Comparison of ENCODE assay signal across 17 cellular contexts in genomic region chr22:23014250-23014649, GRCh38. TPM values are rescaled to one million over a fixed set of nuclear protein-coding genes. Genes with fewer than 3 reads are reported as not detected.
A peak's percentile ranks its signal among the peaks of the same experiment; 100 is the strongest.
DNase-seq lines count a peak whose midpoint lies in the region; ATAC-seq, FAIRE-seq and TF ChIP-seq lines count a peak whose summit lies in the region.
"Had no signal": no experiment of that assay in that cellular context is flagged by ENCODE, and none has a peak within 500 bp of the region (broad histone marks: within the 10 kb centered on the region; RNA-seq: fewer than 3 reads in every experiment).

No MANE protein-coding gene starts in this region.

- no peak for TF ChIP-seq CTCF in K562 (IDR thresholded peaks at IDR 0.05 in 2 of 3, conservative IDR thresholded peaks at IDR 0.05 in 1 of 3; ENCODE audit: insufficient read depth in 2 of 3, low read depth in 1 of 3, low read length in 3 of 3)

- no peaks in the 10 kb centered on the region for H3K36me3 ChIP-seq in K562 (ENCODE audit: control insufficient read depth, insufficient read depth, low read length)
- H3K36me3 ChIP-seq: BLaER1 had no signal

- H3K9me3 Mint-ChIP-seq in stimulated activated effector memory CD8-positive, alpha-beta T cell treated with anti-CD3 and anti-CD28 coated beads, Interleukin-12 subunit alpha, Interleukin-12 subunit beta, amount 100 ng/mL, for 72 hours, result no peaks in the 10 kb centered on the region
- H3K9me3 Mint-ChIP-seq: CD8-positive, alpha-beta memory T cell had no signal

- no peak overlapping the region for H3K27ac Mint-ChIP-seq in stimulated activated effector memory CD8-positive, alpha-beta T cell treated with anti-CD3 and anti-CD28 coated beads, Interleukin-12 subunit alpha, Interleukin-12 subunit beta, amount 100 ng/mL, for 72 hours
- H3K27ac Mint-ChIP-seq: CD8-positive, alpha-beta memory T cell; GM23338 had no signal

- H2AFZ ChIP-seq in K562 (ENCODE audit: low read depth, low read length), result no peak overlapping the region
- H2AFZ ChIP-seq: GM23338 had no signal

- TF ChIP-seq POLR2A in K562 (conservative IDR thresholded peaks at IDR 0.05), result no peak

- TF ChIP-seq RAD21 in K562 (CRISPR knock-in tag; conservative IDR thresholded peaks at IDR 0.05 in 1 of 2, IDR thresholded peaks at IDR 0.05 in 1 of 2), result no peak

- 1% methylated on average over 7 of the region's 7 CpGs for WGBS in K562 (ENCODE audit: insufficient coverage, low coverage, missing lambda C conversion rate)

- no peak overlapping the region for H3K4me3 Mint-ChIP-seq in stimulated activated effector memory CD8-positive, alpha-beta T cell treated with anti-CD3 and anti-CD28 coated beads, Interleukin-12 subunit alpha, Interleukin-12 subunit beta, amount 100 ng/mL, for 72 hours
- H3K4me3 Mint-ChIP-seq: CD8-positive, alpha-beta memory T cell; GM23338 had no signal

- no peak overlapping the region for H3K4me2 ChIP-seq in K562 (ENCODE audit: insufficient read depth, low read length)
- H3K4me2 ChIP-seq: BLaER1, GM23338 had no signal

- H3K9me1 ChIP-seq in K562 (ENCODE audit: control insufficient read depth, insufficient read depth, low read length), result no peaks in the 10 kb centered on the region

- H3K4me1 Mint-ChIP-seq in stimulated activated effector memory CD8-positive, alpha-beta T cell treated with anti-CD3 and anti-CD28 coated beads, Interleukin-12 subunit alpha, Interleukin-12 subunit beta, amount 100 ng/mL, for 72 hours, result peaks cover 23% of the 10 kb centered on the region
- H3K4me1 Mint-ChIP-seq: GM23338 had no signal

- TF ChIP-seq EP300 in K562 (IDR thresholded peaks at IDR 0.05; ENCODE audit: low read length), result no peak

- H3K36me3 Mint-ChIP-seq in stimulated activated effector memory CD8-positive, alpha-beta T cell treated with anti-CD3 and anti-CD28 coated beads, Interleukin-12 subunit alpha, Interleukin-12 subunit beta, amount 100 ng/mL, for 72 hours, result no peaks in the 10 kb centered on the region
- H3K36me3 Mint-ChIP-seq: CD8-positive, alpha-beta memory T cell had no signal

- H3K4me1 ChIP-seq in K562 (replicated peaks in 1 of 2; ENCODE audit: control insufficient read depth in 2 of 2, insufficient read depth in 2 of 2, low read length in 2 of 2), result peaks cover 0 to 9% of the 10 kb centered on the region in 2 experiments; a peak in 2 of 5 replicates

- no TSS peak for BruUV-seq in K562 (replicated peaks; lab: Mats Ljungman, UMichigan)

- in situ Hi-C loops in K562 (cut with MboI), result no loop called here

- no peak for FAIRE-seq in K562 (lab: Jason Lieb, UNC)

- H3K4me3 ChIP-seq in K562, result no peak overlapping the region
- H3K4me3 ChIP-seq: BLaER1, GM23338 had no signal

- ATAC-seq in K562 (no peak), GM21423 (IDR thresholded peaks at IDR 0.05; ENCODE audit: unreplicated experiment) (no peak)
- peak; percentile 49 for ATAC-seq in stimulated activated effector memory CD8-positive, alpha-beta T cell treated with anti-CD3 and anti-CD28 coated beads, Interleukin-12 subunit alpha, Interleukin-12 subunit beta, amount 100 ng/mL, for 72 hours
- ATAC-seq: GM23338 had no signal

- H3K79me2 ChIP-seq in K562 (ENCODE audit: control insufficient read depth, insufficient read depth, low read length), result no peaks in the 10 kb centered on the region

- H3K9ac ChIP-seq in K562 (ENCODE audit: insufficient read depth in 1 of 2, low read depth in 2 of 2, low read length in 2 of 2), result no peak overlapping the region
- H3K9ac ChIP-seq: BLaER1 had no signal

- H3K27ac ChIP-seq in K562 (ENCODE audit: extremely low read depth, low read depth, low read length), result no peak overlapping the region
- H3K27ac ChIP-seq: BLaER1 had no signal

- peaks cover 56 to 66% of the 10 kb centered on the region in 2 experiments for H3K27me3 ChIP-seq in K562 (ENCODE audit: control insufficient read depth in 2 of 2, insufficient read depth in 2 of 2, low read length in 2 of 2)
- H3K27me3 ChIP-seq: BLaER1 had no signal

- CTCF ChIA-PET in K562 (lab: Yijun Ruan, JAX; ENCODE audit: low intra/inter-chr PET ratio), result no interaction called here

- intact Hi-C loops in K562 (cut with micrococcal nuclease), result loop anchor here (2.0 kb wide), 1 partner anchor 19 kb away; no protein-coding TSS in a partner anchor

- DNase-seq in activated CD4-positive, alpha-beta T cell treated with anti-CD3 and anti-CD28 coated beads for 48 hours, result peak; percentile 14
- no peak for DNase-seq in activated CD4-positive, alpha-beta T cell treated with anti-CD3 and anti-CD28 coated beads for 4 hours
- peak; percentile 8 for DNase-seq in stimulated activated CD4-positive, alpha-beta T cell treated with anti-CD3 and anti-CD28 coated beads, Interleukin-1b, Interleukin-23, amount 100 ng/mL, for 48 hours
- no peak for DNase-seq in stimulated activated CD4-positive, alpha-beta T cell treated with anti-CD3 and anti-CD28 coated beads, Interleukin-2, amount 100 ng/mL, for 48 hours
- DNase-seq in K562 (ENCODE audit: extremely low read depth in 1 of 4, low spot score in 3 of 4), result peak in 2 of 4 experiments; percentile 43 to 45
- peak in 1 of 2 donors; percentile 55 for DNase-seq in stimulated activated effector memory CD8-positive, alpha-beta T cell treated with anti-CD3 and anti-CD28 coated beads, Interleukin-12 subunit alpha, Interleukin-12 subunit beta, amount 100 ng/mL, for 72 hours (ENCODE audit: low spot score in 2 of 2)
- no peak for DNase-seq in amygdala (lab: John Stamatoyannopoulos, UW)
- DNase-seq: 8988T; AML-193; Caco-2; CD8-positive, alpha-beta memory T cell; DMS53; GF-D8; H7 had no signal

- POLR2A ChIA-PET in K562 (lab: Yijun Ruan, JAX), result interaction anchor here (0.6 to 4.3 kb wide), 7 partner anchors 11 to 272 kb away, joined by 3 to 51 read pairs (median 3); no protein-coding TSS in a partner anchor

- peaks cover 16% of the 10 kb centered on the region; the same call in 1 of the 2 replicates for H4K20me1 ChIP-seq in K562 (replicated peaks; ENCODE audit: control insufficient read depth, insufficient read depth, low read length)
- H4K20me1 ChIP-seq: BLaER1 had no signal

- no peaks in the 10 kb centered on the region for H3K9me3 ChIP-seq in K562 (replicated peaks; ENCODE audit: control insufficient read depth, insufficient read depth, low read depth, low read length)
- H3K9me3 ChIP-seq: Caco-2 had no signal

TF ChIP-seq in K562, 482 proteins besides CTCF, POLR2A, EP300 and RAD21 (continues in another document):
- TF ChIP-seq RNF219 (CRISPR knock-in tag; IDR thresholded peaks at IDR 0.05), result no peak
- TF ChIP-seq SNIP1 (IDR thresholded peaks at IDR 0.05; ENCODE audit: low read depth), result no peak
- TF ChIP-seq ZNF583 (CRISPR knock-in tag; IDR thresholded peaks at IDR 0.05), result no peak
- TF ChIP-seq MLX (CRISPR knock-in tag; conservative IDR thresholded peaks at IDR 0.05), result peak in 1 of 2 experiments; percentile 18; a peak in 1 of 4 replicates
- no peak for TF ChIP-seq JUNB (CRISPR knock-in tag; conservative IDR thresholded peaks at IDR 0.05)
- no peak for TF ChIP-seq KAT2B (IDR thresholded peaks at IDR 0.05; ENCODE audit: low read depth, low read length)
- no peak for TF ChIP-seq SIN3B (IDR thresholded peaks at IDR 0.05; ENCODE audit: low read depth)
- no peak for TF ChIP-seq SIRT6 (IDR thresholded peaks at IDR 0.05; ENCODE audit: low read depth, low read length)
- TF ChIP-seq LCOR (CRISPR knock-in tag; IDR thresholded peaks at IDR 0.05), result no peak

RNA-seq across cellular contexts. Expression of gene GNAZ, which starts 56.1 kb away (rescaled TPM):
- 0.79 and 1.2 TPM in 2 replicates for total RNA-seq in K562 (2011; cell fraction: chromatin; rRNA removed; ENCODE audit: low replicate concordance)
- 0.50 and 0.79 TPM in 2 replicates for total RNA-seq in K562 (2011; cell fraction: nucleolus; rRNA removed)
- total RNA-seq in K562 (2011; cell fraction: nucleoplasm; rRNA removed), result 0.29 and 0.46 TPM in 2 replicates
- total RNA-seq in K562 (2014; rRNA removed) (0.14 and 0.24 TPM in 2 replicates), K562 (2014; rRNA removed; fragmentation: Illumina TruSeq; extraction: Trizol) (0.04 and 0.10 TPM in 2 replicates), K562 (2015; rRNA removed; fragmentation: Illumina TruSeq; extraction: Trizol) (0.04 and 0.11 TPM in 2 replicates), K562 (2021) (0.22 and 0.74 TPM in 2 replicates)
- polyA plus RNA-seq in K562 (2011; rRNA removed) (0.13 and 0.22 TPM in 2 replicates), K562 (2014; fragmentation: Illumina TruSeq; extraction: Trizol) (0.12 and 0.13 TPM in 2 replicates), K562 (2014; fragmentation: Nextera tagmentation; extraction: Ambion mirVana) (not detected), K562 (2014; rRNA removed) (0.18 TPM in 1 of 2 replicates, not detected in the other)
- polyA plus RNA-seq in K562 (2011; cell fraction: cytosol; rRNA removed), result 0.15 and 0.31 TPM in 2 replicates
- 0.35 and 0.60 TPM in 2 replicates for polyA plus RNA-seq in K562 (2011; cell fraction: nucleus; rRNA removed)
- 0.14 and 0.26 TPM in 2 replicates for polyA plus RNA-seq in K562 (2012)
- 0.21 and 0.32 TPM in 2 replicates for polyA minus RNA-seq in K562 (2011; rRNA and poly(A)+ RNA removed)
- polyA minus RNA-seq in K562 (2011; cell fraction: cytosol; rRNA and poly(A)+ RNA removed), result 0.57 TPM in 1 of 2 replicates, not detected in the other
- polyA minus RNA-seq in K562 (2011; cell fraction: nucleus; rRNA and poly(A)+ RNA removed), result 0.40 and 0.67 TPM in 2 replicates

Comparison
In these comparisons a context has a peak if more than half of its experiments do, and no peak if none do; other contexts are left out.
1. DNase-seq: peak in activated CD4-positive, alpha-beta T cell treated with anti-CD3 and anti-CD28 coated beads for 48 hours (single experiment) and stimulated activated CD4-positive, alpha-beta T cell treated with anti-CD3 and anti-CD28 coated beads, Interleukin-1b, Interleukin-23, amount 100 ng/mL, for 48 hours (single experiment); none in activated CD4-positive, alpha-beta T cell treated with anti-CD3 and anti-CD28 coated beads for 4 hours (0 of 2), stimulated activated CD4-positive, alpha-beta T cell treated with anti-CD3 and anti-CD28 coated beads, Interleukin-2, amount 100 ng/mL, for 48 hours (0 of 2) and amygdala (0 of 56).